Comparison of ENCODE assay signal across 1 cellular context in genomic region chr11:83007909-83008580, GRCh38.
TF ChIP-seq lines count a peak whose summit lies in the region.

No MANE protein-coding gene starts in this region.

TF ChIP-seq in K562, 482 proteins besides CTCF, POLR2A, EP300 and RAD21 (continued from another document and continues in another):
- no peak for TF ChIP-seq ZNF561 (CRISPR knock-in tag; conservative IDR thresholded peaks at IDR 0.05)
- no peak for TF ChIP-seq ZBTB12 (CRISPR knock-in tag; IDR thresholded peaks at IDR 0.05)
- no peak for TF ChIP-seq KAT7 (CRISPR knock-in tag; IDR thresholded peaks at IDR 0.05; ENCODE audit: borderline replicate concordance)
- TF ChIP-seq E2F3 (CRISPR knock-in tag; IDR thresholded peaks at IDR 0.05): no peak
- TF ChIP-seq TRIM24 (IDR thresholded peaks at IDR 0.05): peak; percentile 81 to 88
- no peak for TF ChIP-seq ZNF212 (CRISPR knock-in tag; IDR thresholded peaks at IDR 0.05)
- TF ChIP-seq MBD2 (IDR thresholded peaks at IDR 0.05; ENCODE audit: borderline replicate concordance, low read depth): no peak
- no peak for TF ChIP-seq CTCFL (IDR thresholded peaks at IDR 0.05; ENCODE audit: borderline replicate concordance, insufficient read depth, low read depth, low read length, poor library complexity, severe bottlenecking)
- peak; percentile 86 to 88 for TF ChIP-seq NRF1 (conservative IDR thresholded peaks at IDR 0.05 in 1 of 2, IDR thresholded peaks at IDR 0.05 in 1 of 2)
- no peak for TF ChIP-seq E4F1 (CRISPR knock-in tag; IDR thresholded peaks at IDR 0.05; ENCODE audit: borderline replicate concordance)
- TF ChIP-seq HNRNPL (IDR thresholded peaks at IDR 0.05; ENCODE audit: low read depth, low read length): no peak
- TF ChIP-seq ZBTB11 (CRISPR knock-in tag; IDR thresholded peaks at IDR 0.05): peak in 1 of 3 experiments; percentile 43; a peak in 1 of 6 replicates
- no peak for TF ChIP-seq POLR3A (IDR thresholded peaks at IDR 0.05; ENCODE audit: borderline replicate concordance, extremely low read depth, insufficient read depth, insufficient read length)
- TF ChIP-seq GABPB2 (CRISPR knock-in tag; conservative IDR thresholded peaks at IDR 0.05): no peak
- no peak for TF ChIP-seq C11orf30 (IDR thresholded peaks at IDR 0.05; ENCODE audit: low read depth)
- no peak for TF ChIP-seq SP2 (IDR thresholded peaks at IDR 0.05; ENCODE audit: extremely low read depth, low read depth, low read length, poor library complexity, severe bottlenecking)
- peak; percentile 98 for TF ChIP-seq ETV1 (tag; conservative IDR thresholded peaks at IDR 0.05; ENCODE audit: low read depth)
- no peak for TF ChIP-seq NFYB (IDR thresholded peaks at IDR 0.05; ENCODE audit: extremely low read depth, insufficient read length)
- no peak for TF ChIP-seq ZC3H11A (IDR thresholded peaks at IDR 0.05; ENCODE audit: low read depth, low read length)
- no peak for TF ChIP-seq U2AF2 (optimal IDR thresholded peaks at IDR 0.05; ENCODE audit: low read depth, low read length)
- no peak for TF ChIP-seq ZNF583 (CRISPR knock-in tag; IDR thresholded peaks at IDR 0.05)
- TF ChIP-seq NFIX (CRISPR knock-in tag; IDR thresholded peaks at IDR 0.05; ENCODE audit: low read depth): no peak
- TF ChIP-seq NR2C2 (CRISPR knock-in tag; IDR thresholded peaks at IDR 0.05): no peak
- TF ChIP-seq NR2C2 (tag; IDR thresholded peaks at IDR 0.05): peak; percentile 92
- TF ChIP-seq SFPQ (IDR thresholded peaks at IDR 0.05; ENCODE audit: low read depth, low read length): no peak
- no peak for TF ChIP-seq ZNF12 (CRISPR knock-in tag; IDR thresholded peaks at IDR 0.05)
- TF ChIP-seq ELK1 (CRISPR knock-in tag; IDR thresholded peaks at IDR 0.05): no peak
- TF ChIP-seq LARP7 (IDR thresholded peaks at IDR 0.05): no peak
- no peak for TF ChIP-seq RUNX1 (IDR thresholded peaks at IDR 0.05; ENCODE audit: low read depth)
- TF ChIP-seq JUNB (CRISPR knock-in tag; conservative IDR thresholded peaks at IDR 0.05): no peak
- TF ChIP-seq NR1H2 (CRISPR knock-in tag; IDR thresholded peaks at IDR 0.05): no peak
- no peak for TF ChIP-seq MEF2D (tag; conservative IDR thresholded peaks at IDR 0.05; ENCODE audit: low read depth)
- 0 out of 2 replicates have a peak, but pooled peaks have one; percentile 31 for TF ChIP-seq EHMT2 (IDR thresholded peaks at IDR 0.05)
- TF ChIP-seq WHSC1 (IDR thresholded peaks at IDR 0.05; ENCODE audit: low read length): no peak
- no peak for TF ChIP-seq SRSF3 (IDR thresholded peaks at IDR 0.05; ENCODE audit: insufficient read depth, low read length)
- TF ChIP-seq ZNF449 (CRISPR knock-in tag; IDR thresholded peaks at IDR 0.05): no peak
- TF ChIP-seq ZNF644 (tag; IDR thresholded peaks at IDR 0.05; ENCODE audit: low read depth): no peak
- no peak for TF ChIP-seq ZNF347 (CRISPR knock-in tag; IDR thresholded peaks at IDR 0.05; ENCODE audit: low read depth)
- TF ChIP-seq ZNF282 (CRISPR knock-in tag; IDR thresholded peaks at IDR 0.05): no peak
- TF ChIP-seq THAP12 (CRISPR knock-in tag; IDR thresholded peaks at IDR 0.05): no peak
- no peak for TF ChIP-seq E2F1 (CRISPR knock-in tag; IDR thresholded peaks at IDR 0.05)
